8 cellular contexts compared by ENCODE assay signal in genomic region chr16:53703590-53704444, GRCh38. TPM values are rescaled to one million over a fixed set of nuclear protein-coding genes. Genes with fewer than 3 reads are reported as not detected.
A peak's percentile ranks its signal among the peaks of the same experiment; 100 is the strongest.
DNase-seq lines count a peak whose midpoint lies in the region; ATAC-seq and TF ChIP-seq lines count a peak whose summit lies in the region.

Gene FTO, plus strand, starts transcription at chr16:53704156.
Gene RPGRIP1L, minus strand, starts transcription at chr16:53703859. Its CDS starts 3,136 bp downstream, at chr16:53700723.

- H3K36me3 ChIP-seq in Caco-2 (ENCODE audit: control insufficient read depth, insufficient read depth, low read length) (no peaks in the 10 kb centered on the region), NT2/D1 (ENCODE audit: insufficient read depth, insufficient read length, low read length) (peaks cover 26% of the 10 kb centered on the region)

- H3K27me3 ChIP-seq in Caco-2 (replicated peaks; ENCODE audit: control insufficient read depth, insufficient read depth, low read length), result no peaks in the 10 kb centered on the region
- no peaks in the 10 kb centered on the region for H3K27me3 ChIP-seq in NT2/D1 (ENCODE audit: insufficient read depth, insufficient read length)

- intact Hi-C loops in Caco-2 (cut with micrococcal nuclease; ENCODE audit: unreplicated experiment), result loop anchor here (1.0 to 5.0 kb wide), 2 partner anchors 28 to 53 kb away; no protein-coding TSS in a partner anchor

- no peak for TF ChIP-seq CTCF in Caco-2 (IDR thresholded peaks at IDR 0.05; ENCODE audit: insufficient read depth in 1 of 2, low read depth in 1 of 2, low read length in 1 of 2, severe bottlenecking in 1 of 2, unreplicated experiment in 1 of 2)
- TF ChIP-seq CTCF in endothelial cell (IDR thresholded peaks at IDR 0.05; ENCODE audit: unreplicated experiment), result no peak
- TF ChIP-seq CTCF in mesothelial cell of epicardium (IDR thresholded peaks at IDR 0.05; ENCODE audit: unreplicated experiment), result no peak

- DNase-seq in Caco-2, result peak; percentile 100
- DNase-seq in HUDEP-2 (lab: John Stamatoyannopoulos, UW; ENCODE audit: unreplicated experiment in 76 of 76), result peak; percentile 29 to 99 (median 96)
- peak; percentile 98 for DNase-seq in NT2/D1 (ENCODE audit: low read depth, low spot score)
- DNase-seq in activated CD8-positive, alpha-beta memory T cell treated with anti-CD3 and anti-CD28 coated beads, Interleukin-2, amount 50 U/mL, for 24 hours (ENCODE audit: extremely low read depth), result peak; percentile 97
- peak; percentile 99 for DNase-seq in endothelial cell (ENCODE audit: low spot score)
- peak; percentile 99 to 100 for DNase-seq in mesothelial cell of epicardium (ENCODE audit: low spot score in 2 of 2, unreplicated experiment in 2 of 2)
- DNase-seq in stimulated activated CD8-positive, alpha-beta memory T cell treated with anti-CD3 and anti-CD28 coated beads, Interleukin-15, amount 100 ng/mL, for 48 hours (ENCODE audit: low read depth in 2 of 2), result peak; percentile 93 to 96

- H3K4me1 ChIP-seq in Caco-2 (peaks cover 8% of the 10 kb centered on the region; the same call in 1 of the 2 replicates), NT2/D1 (ENCODE audit: insufficient read depth, insufficient read length) (no peaks in the 10 kb centered on the region)

- H3K27me3 Mint-ChIP-seq in Caco-2 (ENCODE audit: insufficient read depth, unreplicated experiment) (no peaks in the 10 kb centered on the region), endothelial cell (ENCODE audit: unreplicated experiment) (peaks cover 5% of the 10 kb centered on the region), mesothelial cell of epicardium (ENCODE audit: low read depth) (no peaks in the 10 kb centered on the region)

- H3K36me3 Mint-ChIP-seq in Caco-2 (ENCODE audit: insufficient read depth, unreplicated experiment), result no peaks in the 10 kb centered on the region
- H3K36me3 Mint-ChIP-seq in endothelial cell (ENCODE audit: low read depth, unreplicated experiment), result no peaks in the 10 kb centered on the region
- peaks cover 13% of the 10 kb centered on the region for H3K36me3 Mint-ChIP-seq in mesothelial cell of epicardium

- ATAC-seq in GM21381 (IDR thresholded peaks at IDR 0.05; ENCODE audit: unreplicated experiment), result peak; percentile 99

- H3K4me1 Mint-ChIP-seq in Caco-2 (ENCODE audit: low read depth, unreplicated experiment), result no peaks in the 10 kb centered on the region
- peaks cover 14% of the 10 kb centered on the region for H3K4me1 Mint-ChIP-seq in endothelial cell (ENCODE audit: unreplicated experiment)
- peaks cover 18% of the 10 kb centered on the region for H3K4me1 Mint-ChIP-seq in mesothelial cell of epicardium

- peak within 1 kb of the TSS; percentile 90 for H3K9ac ChIP-seq in NT2/D1 (ENCODE audit: insufficient read length, low read depth)

- H3K4me3 ChIP-seq in Caco-2 (ENCODE audit: low read depth, low read length) (peak within 1 kb of the TSS; percentile 82), NT2/D1 (ENCODE audit: insufficient read length, low read depth) (peak within 1 kb of the TSS; percentile 71)

- CTCF ChIA-PET in Caco-2 (lab: Charles Lee), result interaction anchor here (0.8 to 1.8 kb wide), 6 partner anchors 12 to 154 kb away, joined by 3 to 14 read pairs (median 5); no protein-coding TSS in a partner anchor

- H3K27ac Mint-ChIP-seq in Caco-2 (ENCODE audit: unreplicated experiment) (peak within 1 kb of the TSS; percentile 72), endothelial cell (ENCODE audit: unreplicated experiment) (peak within 1 kb of the TSS; percentile 89), mesothelial cell of epicardium (peak within 1 kb of the TSS; percentile 89)

- H3K9me3 Mint-ChIP-seq in Caco-2 (ENCODE audit: unreplicated experiment) (no peaks in the 10 kb centered on the region), endothelial cell (ENCODE audit: unreplicated experiment) (no peaks in the 10 kb centered on the region), mesothelial cell of epicardium (peaks cover 10% of the 10 kb centered on the region)

- POLR2A ChIA-PET in Caco-2 (lab: Charles Lee), result interaction anchor here (0.8 kb wide), 1 partner anchor 23 kb away, joined by 5 read pairs; no protein-coding TSS in a partner anchor

- peak within 1 kb of the TSS; percentile 89 for H3K4me3 Mint-ChIP-seq in Caco-2 (ENCODE audit: unreplicated experiment)
- H3K4me3 Mint-ChIP-seq in endothelial cell (ENCODE audit: unreplicated experiment), result peak within 1 kb of the TSS; percentile 100
- peak within 1 kb of the TSS; percentile 99 for H3K4me3 Mint-ChIP-seq in mesothelial cell of epicardium

- no TSS peak for BruUV-seq in Caco-2 (replicated peaks; lab: Mats Ljungman, UMichigan)

- no peaks in the 10 kb centered on the region for H3K9me3 ChIP-seq in Caco-2
- no peaks in the 10 kb centered on the region for H3K9me3 ChIP-seq in NT2/D1 (ENCODE audit: insufficient read depth, low read length)

RNA-seq across cellular contexts. Expression of gene FTO, which starts in this region (rescaled TPM):
- total RNA-seq in Caco-2 (2022) (76.3 and 78.3 TPM in 2 replicates), endothelial cell (ENCODE audit: unreplicated experiment) (83.8 TPM), mesothelial cell of epicardium (94.0 to 103 TPM (median 97.6 TPM) in 3 replicates)

RNA-seq across cellular contexts. Expression of gene RPGRIP1L, which starts in this region (rescaled TPM):
- total RNA-seq in Caco-2 (2022) (16.1 and 17.8 TPM in 2 replicates), endothelial cell (ENCODE audit: unreplicated experiment) (9.0 TPM), mesothelial cell of epicardium (19.8 to 22.0 TPM (median 20.6 TPM) in 3 replicates)

Comparison
In these comparisons a context has a peak if more than half of its experiments do, and no peak if none do; other contexts are left out.
1. Peak in every context shown above with its lines: DNase-seq, ATAC-seq and H3K4me3 ChIP-seq.